ENCODE assay signal across 9 cellular contexts in genomic region chr15:40100133-40100946, GRCh38. TPM values are rescaled to one million over a fixed set of nuclear protein-coding genes. Genes with fewer than 3 reads are reported as not detected.
A peak's percentile ranks its signal among the peaks of the same experiment; 100 is the strongest.
DNase-seq lines count a peak whose midpoint lies in the region; ATAC-seq and TF ChIP-seq lines count a peak whose summit lies in the region.
"Had no signal": no experiment of that assay in that cellular context is flagged by ENCODE, and none has a peak within 500 bp of the region (broad histone marks: within the 10 kb centered on the region; RNA-seq: fewer than 3 reads in every experiment).

No MANE protein-coding gene starts in this region.

- 78% methylated on average over 13 of the region's 13 CpGs for WGBS in right cardiac atrium

- intact Hi-C loops in left cardiac atrium (cut with DNase I), result loop anchor here in 1 of 2 donors (5.0 to 10.0 kb wide), 2 partner anchors 33 to 64 kb away; partner anchors contain the start of gene BUB1B
- intact Hi-C loops in right cardiac atrium (cut with DNase I), result loop anchor here in 2 of 4 donors (5.0 to 10.0 kb wide), 2 partner anchors 53 to 56 kb away; no protein-coding TSS in a partner anchor
- intact Hi-C loops in lower lobe of right lung (cut with DNase I), result loop anchor here (10.0 kb wide), 1 partner anchor 56 kb away; no protein-coding TSS in a partner anchor
- intact Hi-C loops in uterus (cut with DNase I; ENCODE audit: low total_unique reads), result no loop called here

- H3K27me3 ChIP-seq in right cardiac atrium (ENCODE audit: control insufficient read depth, insufficient read depth), result no peaks in the 10 kb centered on the region
- no peaks in the 10 kb centered on the region for H3K27me3 ChIP-seq in lower lobe of right lung (ENCODE audit: low read depth)
- no peaks in the 10 kb centered on the region for H3K27me3 ChIP-seq in uterus

- ATAC-seq in left cardiac atrium (no peak), right cardiac atrium (no peak), lower lobe of right lung (no peak)

- H3K9me3 ChIP-seq in right cardiac atrium (ENCODE audit: control insufficient read depth, low read length) (no peaks in the 10 kb centered on the region), lower lobe of right lung (no peaks in the 10 kb centered on the region), uterus (no peaks in the 10 kb centered on the region)

- H3K27ac ChIP-seq in right cardiac atrium (ENCODE audit: low read length) (no peak overlapping the region), lower lobe of right lung (peak overlapping the region; percentile 87), uterus (peak overlapping the region; percentile 95)

- TF ChIP-seq POLR2A in uterus (IDR thresholded peaks at IDR 0.05), result no peak

- H3K4me1 ChIP-seq in right cardiac atrium (ENCODE audit: control insufficient read depth, insufficient read depth, low read length) (peaks cover 52% of the 10 kb centered on the region), lower lobe of right lung (peaks cover 100% of the 10 kb centered on the region), uterus (peaks cover 36 to 73% of the 10 kb centered on the region in 2 donors)

- no peaks in the 10 kb centered on the region for H3K36me3 ChIP-seq in lower lobe of right lung
- no peaks in the 10 kb centered on the region for H3K36me3 ChIP-seq in uterus

- DNase-seq in left cardiac atrium (peak; percentile 10), right cardiac atrium (no peak), UCSD-AML1 (lab: John Stamatoyannopoulos, UW; ENCODE audit: unreplicated experiment) (peak; percentile 40), lower lobe of right lung (no peak), uterus (no peak), NCI-H446 (lab: John Stamatoyannopoulos, UW) (no peak), DMS114 treated with DMSO at 0.1 percent for 48 hours (lab: John Stamatoyannopoulos, UW; ENCODE audit: unreplicated experiment) (no peak), hippocampal formation (lab: John Stamatoyannopoulos, UW) (no peak)
- DNase-seq: NCI-H526 treated with DMSO at 0.1 percent for 48 hours had no signal

- TF ChIP-seq CTCF in lower lobe of right lung (IDR thresholded peaks at IDR 0.05) (no peak), uterus (IDR thresholded peaks at IDR 0.05) (no peak)

- H3K4me3 ChIP-seq in right cardiac atrium (ENCODE audit: low read length) (no peak overlapping the region), lower lobe of right lung (no peak overlapping the region), uterus (no peak overlapping the region)

RNA-seq across cellular contexts. Expression of gene BMF, which starts 8.3 kb away (rescaled TPM):
- total RNA-seq in left cardiac atrium, result 1 to 10 TPM; 1.9 to 5.0 TPM
- 1 to 10 TPM; 3.0 to 9.9 (median 8.5) TPM for total RNA-seq in right cardiac atrium
- 2.9 TPM for polyA plus RNA-seq in right cardiac atrium
- total RNA-seq in lower lobe of right lung, result 17.2 TPM
- total RNA-seq in uterus, result 10 to 100 TPM in 3 of 4 donors, 1 to 10 TPM in 1; 7.1 to 46.2 (median 22.6) TPM

Comparison
In these comparisons a context has a peak if more than half of its experiments do, and no peak if none do; other contexts are left out.
1. DNase-seq: peak in left cardiac atrium (single experiment) and UCSD-AML1 (single experiment); none in right cardiac atrium (0 of 3), lower lobe of right lung (single experiment), uterus (0 of 2), NCI-H446 (0 of 2), DMS114 treated with DMSO at 0.1 percent for 48 hours (single experiment) and hippocampal formation (0 of 2).